Comparison of ENCODE assay signal across 13 cellular contexts in genomic region chr3:65497846-65498245, GRCh38.
DNase-seq lines count a peak whose midpoint lies in the region; ATAC-seq and TF ChIP-seq lines count a peak whose summit lies in the region.
"Had no signal": no experiment of that assay in that cellular context is flagged by ENCODE, and none has a peak within 500 bp of the region (broad histone marks: within the 10 kb centered on the region; RNA-seq: fewer than 3 reads in every experiment).

No MANE protein-coding gene starts in this region.

- ATAC-seq in SK-N-SH treated with all-trans-retinoic acid at 6 μM for 48 hours, result no peak
- no peak for ATAC-seq in HG03442 (IDR thresholded peaks at IDR 0.05; ENCODE audit: unreplicated experiment)
- ATAC-seq in GM18870 (IDR thresholded peaks at IDR 0.05; ENCODE audit: unreplicated experiment), result no peak
- ATAC-seq in Right ventricle myocardium superior (ENCODE audit: poor library complexity), result no peak
- ATAC-seq: A549; activated naive CD8-positive, alpha-beta T cell treated with anti-CD3 and anti-CD28 coated beads, Interleukin-2, amount 50 U/mL, for 24 hours had no signal

- no peak overlapping the region for H3K4me2 ChIP-seq in SK-N-SH
- H3K4me2 ChIP-seq: A549, PC-9 had no signal

- no peak for TF ChIP-seq EP300 in SK-N-SH (IDR thresholded peaks at IDR 0.05; ENCODE audit: borderline replicate concordance in 1 of 2, low read depth in 1 of 2, low read length in 1 of 2)

- H3K9me3 ChIP-seq in SK-N-SH (no peaks in the 10 kb centered on the region), iPS DF 6.9 (ENCODE audit: control insufficient read depth, insufficient read depth, low read length) (no peaks in the 10 kb centered on the region; the same call in 1 of the 2 replicates)
- H3K9me3 ChIP-seq: A549 had no signal

- no peaks in the 10 kb centered on the region for H3F3A ChIP-seq in SK-N-SH (replicated peaks; ENCODE audit: insufficient read depth)

- TF ChIP-seq RAD21 in SK-N-SH (IDR thresholded peaks at IDR 0.05; ENCODE audit: low read length), result no peak

- no peaks in the 10 kb centered on the region for H3K27me3 ChIP-seq in SK-N-SH (ENCODE audit: insufficient read depth)
- H3K27me3 ChIP-seq in iPS DF 6.9 (ENCODE audit: control insufficient read depth, insufficient read depth, low read length), result no peaks in the 10 kb centered on the region

- POLR2A ChIA-PET in SK-N-SH (lab: Yijun Ruan, JAX), result no interaction called here

- TF ChIP-seq CTCF in SK-N-SH (IDR thresholded peaks at IDR 0.05), result no peak

- H3K36me3 ChIP-seq in SK-N-SH (replicated peaks in 1 of 2; ENCODE audit: control insufficient read depth in 1 of 2, insufficient read depth in 2 of 2, low read length in 1 of 2), result no peaks in the 10 kb centered on the region
- no peaks in the 10 kb centered on the region for H3K36me3 ChIP-seq in iPS DF 6.9 (ENCODE audit: control insufficient read depth, insufficient read depth, low read length)

- H2AFZ ChIP-seq in SK-N-SH (ENCODE audit: low read depth), result no peak overlapping the region
- H2AFZ ChIP-seq: PC-9 had no signal

- DNase-seq in SK-N-SH (peak; percentile 56), NCI-H748 treated with DMSO at 0.1 percent for 48 hours (lab: John Stamatoyannopoulos, UW) (peak; percentile 70), iPS DF 6.9 (ENCODE audit: low read depth, low spot score) (no peak), Right ventricle myocardium superior (no peak)
- DNase-seq in stimulated activated naive CD4-positive, alpha-beta T cell (lab: John Stamatoyannopoulos, UW), result no peak
- DNase-seq: activated CD4-positive, alpha-beta memory T cell treated with anti-CD3 and anti-CD28 coated beads for 36 hours; activated naive CD8-positive, alpha-beta T cell treated with anti-CD3 and anti-CD28 coated beads, Interleukin-2, amount 50 U/mL, for 24 hours; PC-9 had no signal

- intact Hi-C loops in Right ventricle myocardium superior (cut with DNase I), result no loop called here

- H4K20me1 ChIP-seq in SK-N-SH (ENCODE audit: insufficient read depth), result no peaks in the 10 kb centered on the region

- WGBS in SK-N-SH (ENCODE audit: low lambda C conversion rate), result 72% methylated on average over 7 of the region's 8 CpGs
- no CpG with 5 or more reads among the region's 8 CpGs for WGBS in iPS DF 6.9 (ENCODE audit: insufficient coverage, insufficient read length)

- H3K79me2 ChIP-seq in SK-N-SH (ENCODE audit: insufficient read depth), result no peaks in the 10 kb centered on the region

- H3K4me1 ChIP-seq in SK-N-SH (ENCODE audit: control insufficient read depth in 1 of 2, insufficient read depth in 2 of 2, low read depth in 1 of 2, low read length in 1 of 2) (peaks cover 0 to 8% of the 10 kb centered on the region in 2 experiments; a peak in 2 of 4 replicates), iPS DF 6.9 (ENCODE audit: control insufficient read depth, insufficient read depth, low read length) (peaks cover 4% of the 10 kb centered on the region; the same call in 1 of the 2 replicates)
- H3K4me1 ChIP-seq: A549 had no signal

- H3K4me3 ChIP-seq in SK-N-SH (ENCODE audit: low read depth in 2 of 2, low read length in 1 of 2) (no peak overlapping the region), iPS DF 6.9 (ENCODE audit: low read length) (peak overlapping the region; percentile 2; the same call in 1 of the 2 replicates)
- H3K4me3 ChIP-seq: A549, PC-9 had no signal

- CTCF ChIA-PET in SK-N-SH (lab: Yijun Ruan, JAX), result interaction anchor here (1.5 kb wide), 1 partner anchor 18 kb away, joined by 3 read pairs; no protein-coding TSS in a partner anchor

- no peaks in the 10 kb centered on the region for H3K9me2 ChIP-seq in SK-N-SH

- peak overlapping the region in 1 of 2 experiments; percentile 67; a peak in 2 of 4 replicates for H3K27ac ChIP-seq in SK-N-SH (ENCODE audit: low read depth in 2 of 2, low read length in 1 of 2)
- H3K27ac ChIP-seq in iPS DF 6.9 (ENCODE audit: low read length), result no peak overlapping the region
- H3K27ac ChIP-seq: A549, epithelial cell of prostate, PC-9 had no signal

- H3K9ac ChIP-seq in SK-N-SH, result no peak overlapping the region

TF ChIP-seq in SK-N-SH, 30 proteins besides CTCF, POLR2A, EP300 and RAD21 (continues in another document):
- TF ChIP-seq FOXJ3 (CRISPR knock-in tag; IDR thresholded peaks at IDR 0.05), result no peak
- TF ChIP-seq MAX (IDR thresholded peaks at IDR 0.05; ENCODE audit: low read depth), result no peak
- no peak for TF ChIP-seq RFX5 (IDR thresholded peaks at IDR 0.05; ENCODE audit: low read length)
- no peak for TF ChIP-seq RXRA (IDR thresholded peaks at IDR 0.05; ENCODE audit: borderline replicate concordance, low read depth)
- no peak for TF ChIP-seq JUND (IDR thresholded peaks at IDR 0.05)
- no peak for TF ChIP-seq FOSL2 (IDR thresholded peaks at IDR 0.05; ENCODE audit: borderline replicate concordance, low read depth)
- TF ChIP-seq USF2 (IDR thresholded peaks at IDR 0.05; ENCODE audit: borderline replicate concordance, low read depth, low read length), result no peak
- TF ChIP-seq TCF12 (IDR thresholded peaks at IDR 0.05), result no peak
- TF ChIP-seq RCOR1 (IDR thresholded peaks at IDR 0.05; ENCODE audit: low read length), result no peak
- TF ChIP-seq SIN3A (IDR thresholded peaks at IDR 0.05; ENCODE audit: borderline replicate concordance, low read depth, low read length), result no peak
- no peak for TF ChIP-seq EZH2phosphoT487 (IDR thresholded peaks at IDR 0.05; ENCODE audit: borderline replicate concordance, low read depth)

TF ChIP-seq in SK-N-SH treated with all-trans-retinoic acid at 6 μM for 48 hours, 23 proteins besides CTCF, POLR2A, EP300 and RAD21:
- TF ChIP-seq POU6F1 (CRISPR knock-in tag; IDR thresholded peaks at IDR 0.05; ENCODE audit: borderline replicate concordance, low read depth) (no peak), TCF4 (CRISPR knock-in tag; IDR thresholded peaks at IDR 0.05; ENCODE audit: borderline replicate concordance) (no peak), CSRNP3 (CRISPR knock-in tag; IDR thresholded peaks at IDR 0.05) (no peak), TSHZ2 (CRISPR knock-in tag; IDR thresholded peaks at IDR 0.05) (no peak), ZFP3 (CRISPR knock-in tag; IDR thresholded peaks at IDR 0.05) (no peak), ZFP30 (CRISPR knock-in tag; IDR thresholded peaks at IDR 0.05) (no peak), CSDC2 (CRISPR knock-in tag; IDR thresholded peaks at IDR 0.05) (no peak), PPARA (CRISPR knock-in tag; IDR thresholded peaks at IDR 0.05; ENCODE audit: borderline replicate concordance) (no peak), RARB (CRISPR knock-in tag; IDR thresholded peaks at IDR 0.05) (no peak), ZNF70 (CRISPR knock-in tag; IDR thresholded peaks at IDR 0.05) (no peak), SNAI2 (CRISPR knock-in tag; IDR thresholded peaks at IDR 0.05) (no peak), TOX (CRISPR knock-in tag; IDR thresholded peaks at IDR 0.05; ENCODE audit: borderline replicate concordance) (no peak), ESRRG (CRISPR knock-in tag; IDR thresholded peaks at IDR 0.05) (no peak), GLIS3 (CRISPR knock-in tag; IDR thresholded peaks at IDR 0.05) (no peak)

Comparison
In these comparisons a context has a peak if more than half of its experiments do, and no peak if none do; other contexts are left out.
1. DNase-seq: peak in SK-N-SH (single experiment) and NCI-H748 treated with DMSO at 0.1 percent for 48 hours (single experiment); none in iPS DF 6.9 (single experiment), stimulated activated naive CD4-positive, alpha-beta T cell (0 of 6) and Right ventricle myocardium superior (single experiment).